8 cellular contexts compared by ENCODE assay signal in genomic region chr10:71850745-71851629, GRCh38. TPM values are rescaled to one million over a fixed set of nuclear protein-coding genes. Genes with fewer than 3 reads are reported as not detected.
A peak's percentile ranks its signal among the peaks of the same experiment; 100 is the strongest.
DNase-seq lines count a peak whose midpoint lies in the region; ATAC-seq and TF ChIP-seq lines count a peak whose summit lies in the region.

Gene PSAP, minus strand, starts transcription at chr10:71851251. Its CDS starts 30 bp downstream, at chr10:71851221.

- no peaks in the 10 kb centered on the region for H3K36me3 ChIP-seq in left ventricle myocardium inferior

- H3K9me3 ChIP-seq in left ventricle myocardium inferior (replicated peaks), result no peaks in the 10 kb centered on the region

- peak; percentile 85 for ATAC-seq in HG02938 (IDR thresholded peaks at IDR 0.05; ENCODE audit: unreplicated experiment)

- H3K4me1 ChIP-seq in left ventricle myocardium inferior, result peaks cover 58% of the 10 kb centered on the region

- peak; percentile 79 to 87 for DNase-seq in NCI-H187 (lab: John Stamatoyannopoulos, UW)
- DNase-seq in T-helper 2 cell, result peak; percentile 97 to 98 (median 97)
- peak; percentile 99 for DNase-seq in left ventricle myocardium inferior
- peak; percentile 98 for DNase-seq in progenitor cell of endocrine pancreas (ENCODE audit: low spot score, unreplicated experiment)
- peak; percentile 99 for DNase-seq in ureter (ENCODE audit: low spot score)

- TF ChIP-seq CTCF in left ventricle myocardium inferior (IDR thresholded peaks at IDR 0.05; ENCODE audit: borderline replicate concordance) (no peak), progenitor cell of endocrine pancreas (IDR thresholded peaks at IDR 0.05; ENCODE audit: unreplicated experiment) (peak; percentile 7)

- no peaks in the 10 kb centered on the region for H3K27me3 Mint-ChIP-seq in progenitor cell of endocrine pancreas

- H3K27ac ChIP-seq in angular gyrus (ENCODE audit: low read depth, low read length), result peak within 1 kb of the TSS; percentile 99
- peak within 1 kb of the TSS; percentile 99 for H3K27ac ChIP-seq in left ventricle myocardium inferior (replicated peaks)

- H3K36me3 Mint-ChIP-seq in progenitor cell of endocrine pancreas (ENCODE audit: insufficient read depth), result peaks cover 2% of the 10 kb centered on the region

- H3K27ac Mint-ChIP-seq in progenitor cell of endocrine pancreas, result peak within 1 kb of the TSS; percentile 90

- peak within 1 kb of the TSS; percentile 99 for H3K4me3 ChIP-seq in left ventricle myocardium inferior

- H3K4me3 Mint-ChIP-seq in progenitor cell of endocrine pancreas (ENCODE audit: low read depth), result peak within 1 kb of the TSS; percentile 91

- peak; percentile 98 for TF ChIP-seq POLR2A in GM15510 (IDR thresholded peaks at IDR 0.05; ENCODE audit: borderline replicate concordance, extremely low read depth, insufficient read length)

- peaks cover 31% of the 10 kb centered on the region for H3K4me1 Mint-ChIP-seq in progenitor cell of endocrine pancreas (ENCODE audit: low read depth)

- no peaks in the 10 kb centered on the region for H3K27me3 ChIP-seq in left ventricle myocardium inferior (ENCODE audit: low read depth)

- H3K9me3 Mint-ChIP-seq in progenitor cell of endocrine pancreas (ENCODE audit: low read depth), result no peaks in the 10 kb centered on the region

- intact Hi-C loops in left ventricle myocardium inferior (cut with micrococcal nuclease), result no loop called here

RNA-seq across cellular contexts. Expression of gene PSAP, which starts in this region (rescaled TPM):
- total RNA-seq in left ventricle myocardium inferior, result 1,672 TPM
- 510 and 538 TPM in 2 replicates for total RNA-seq in progenitor cell of endocrine pancreas
- 737 TPM for total RNA-seq in ureter

Comparison
In these comparisons a context has a peak if more than half of its experiments do, and no peak if none do; other contexts are left out.
1. Peak in every context shown above with its lines: DNase-seq, ATAC-seq, H3K4me3 ChIP-seq and H3K27ac ChIP-seq.